ENCODE assay signal across 13 cellular contexts in genomic region chr14:61452452-61452851, GRCh38.
DNase-seq lines count a peak whose midpoint lies in the region; ATAC-seq lines count a peak whose summit lies in the region.
"Had no signal": no experiment of that assay in that cellular context is flagged by ENCODE, and none has a peak within 500 bp of the region (broad histone marks: within the 10 kb centered on the region; RNA-seq: fewer than 3 reads in every experiment).

No MANE protein-coding gene starts in this region.

- ATAC-seq in T-helper 17 cell (peak; percentile 88), GM21423 (IDR thresholded peaks at IDR 0.05; ENCODE audit: unreplicated experiment) (no peak), GM19455 (IDR thresholded peaks at IDR 0.05; ENCODE audit: unreplicated experiment) (no peak)
- ATAC-seq in activated T-cell treated with anti-CD3 and anti-CD28 coated beads, Interleukin-2, amount 50 U/mL, for 72 hours (replicated peaks in 1 of 2) = peak; percentile 93 to 95
- ATAC-seq in naive thymus-derived CD8-positive, alpha-beta T cell = peak; percentile 85 to 88
- ATAC-seq: left lung, Right ventricle myocardium inferior had no signal

- H3K36me3 ChIP-seq in CD8-positive, alpha-beta memory T cell (ENCODE audit: insufficient read depth, low read length) = peaks cover 30% of the 10 kb centered on the region
- H3K36me3 ChIP-seq: neutrophil had no signal

- peaks cover 98% of the 10 kb centered on the region for H3K4me1 ChIP-seq in CD8-positive, alpha-beta memory T cell (ENCODE audit: insufficient read depth, low read length)

- DNase-seq in CD8-positive, alpha-beta memory T cell = peak; percentile 29 to 79 (median 75)
- DNase-seq in T-helper 17 cell (peak in 1 of 3 donors; percentile 29), superior temporal gyrus (ENCODE audit: extremely low spot score) (no peak), ACHN (no peak)
- peak; percentile 71 to 77 for DNase-seq in activated T-cell treated with anti-CD3 and anti-CD28 coated beads, Interleukin-2, amount 50 U/mL, for 72 hours
- DNase-seq in naive thymus-derived CD8-positive, alpha-beta T cell = peak in 8 of 10 donors; percentile 37 to 77 (median 63)
- DNase-seq: C1 segment of cervical spinal cord, glutamatergic neuron, left lung had no signal

- peaks cover 0 to 4% of the 10 kb centered on the region in 2 donors for H3K27me3 Mint-ChIP-seq in CD8-positive, alpha-beta memory T cell
- no peaks in the 10 kb centered on the region for H3K27me3 Mint-ChIP-seq in T-helper 17 cell
- no peaks in the 10 kb centered on the region for H3K27me3 Mint-ChIP-seq in activated T-cell treated with anti-CD3 and anti-CD28 coated beads, Interleukin-2, amount 50 U/mL, for 72 hours (ENCODE audit: low read depth)
- no peaks in the 10 kb centered on the region for H3K27me3 Mint-ChIP-seq in naive thymus-derived CD8-positive, alpha-beta T cell

- no peaks in the 10 kb centered on the region for H3K27me3 ChIP-seq in CD8-positive, alpha-beta memory T cell (ENCODE audit: insufficient read depth, low read length, poor library complexity, severe bottlenecking)
- H3K27me3 ChIP-seq: left lung, neutrophil had no signal

- CTCF ChIA-PET in CD8-positive, alpha-beta memory T cell (lab: Charles Lee) = interaction anchor here (0.7 to 2.6 kb wide), 14 partner anchors 8 to 183 kb away, joined by 3 to 14 read pairs (median 4); partner anchors contain the start of genes PRKCH and TMEM30B

- H3K4me3 ChIP-seq in CD8-positive, alpha-beta memory T cell (ENCODE audit: low read length) = peak overlapping the region; percentile 48
- H3K4me3 ChIP-seq: left lung had no signal

- peak overlapping the region; percentile 12 to 84 (median 77) for H3K4me3 Mint-ChIP-seq in CD8-positive, alpha-beta memory T cell
- H3K4me3 Mint-ChIP-seq in T-helper 17 cell = peak overlapping the region; percentile 80
- H3K4me3 Mint-ChIP-seq in activated T-cell treated with anti-CD3 and anti-CD28 coated beads, Interleukin-2, amount 50 U/mL, for 72 hours = peak overlapping the region; percentile 73 to 82
- peak overlapping the region; percentile 66 to 85 (median 78) for H3K4me3 Mint-ChIP-seq in naive thymus-derived CD8-positive, alpha-beta T cell

- no peak overlapping the region for H3K27ac ChIP-seq in CD8-positive, alpha-beta memory T cell (ENCODE audit: low read depth, low read length)
- H3K27ac ChIP-seq: neutrophil had no signal

- H3K27ac Mint-ChIP-seq in CD8-positive, alpha-beta memory T cell = peak overlapping the region; percentile 76 to 98 (median 90)
- H3K27ac Mint-ChIP-seq in T-helper 17 cell = peak overlapping the region; percentile 92
- peak overlapping the region; percentile 90 for H3K27ac Mint-ChIP-seq in activated T-cell treated with anti-CD3 and anti-CD28 coated beads, Interleukin-2, amount 50 U/mL, for 72 hours
- H3K27ac Mint-ChIP-seq in naive thymus-derived CD8-positive, alpha-beta T cell = peak overlapping the region; percentile 87 to 97 (median 94)

- H3K4me1 Mint-ChIP-seq in CD8-positive, alpha-beta memory T cell = peaks cover 95 to 99% (median 98%) of the 10 kb centered on the region in 3 donors
- H3K4me1 Mint-ChIP-seq in T-helper 17 cell = peaks cover 74% of the 10 kb centered on the region
- peaks cover 100% of the 10 kb centered on the region for H3K4me1 Mint-ChIP-seq in activated T-cell treated with anti-CD3 and anti-CD28 coated beads, Interleukin-2, amount 50 U/mL, for 72 hours (ENCODE audit: low read depth)
- H3K4me1 Mint-ChIP-seq in naive thymus-derived CD8-positive, alpha-beta T cell = peaks cover 57 to 100% (median 97%) of the 10 kb centered on the region in 4 donors

- POLR2A ChIA-PET in CD8-positive, alpha-beta memory T cell (lab: Charles Lee) = interaction anchor here (0.8 to 2.8 kb wide), 8 partner anchors 49 to 172 kb away, joined by 3 to 10 read pairs (median 4); partner anchors contain the start of genes PRKCH and TMEM30B
- POLR2A ChIA-PET in naive thymus-derived CD8-positive, alpha-beta T cell (lab: Charles Lee) = interaction anchor here (0.6 to 2.3 kb wide), 23 partner anchors 8 to 310 kb away, joined by 3 to 16 read pairs (median 3); partner anchors contain the start of genes PRKCH and SNAPC1

- H3K9me3 ChIP-seq in CD8-positive, alpha-beta memory T cell (ENCODE audit: low read length) = no peaks in the 10 kb centered on the region
- no peaks in the 10 kb centered on the region for H3K9me3 ChIP-seq in T-helper 17 cell (ENCODE audit: control insufficient read depth, low read length, poor library complexity, severe bottlenecking)
- H3K9me3 ChIP-seq: left lung, neutrophil had no signal

- in situ Hi-C loops in ACHN (cut with HindIII; ENCODE audit: low pct_ligation_motif_present, low pct_unique_long_range_greater_than_20kb, low sequenced_read_pairs) = loop anchor here (25.0 kb wide), 1 partner anchor 285 kb away; no protein-coding TSS in a partner anchor

- H3K9me3 Mint-ChIP-seq in CD8-positive, alpha-beta memory T cell = peaks cover 0 to 2% (median 0%) of the 10 kb centered on the region in 5 donors
- no peaks in the 10 kb centered on the region for H3K9me3 Mint-ChIP-seq in activated T-cell treated with anti-CD3 and anti-CD28 coated beads, Interleukin-2, amount 50 U/mL, for 72 hours
- H3K9me3 Mint-ChIP-seq in naive thymus-derived CD8-positive, alpha-beta T cell = no peaks in the 10 kb centered on the region

- peaks cover 16 to 95% (median 40%) of the 10 kb centered on the region in 3 donors for H3K36me3 Mint-ChIP-seq in CD8-positive, alpha-beta memory T cell
- H3K36me3 Mint-ChIP-seq in T-helper 17 cell (ENCODE audit: low read depth) = peaks cover 18% of the 10 kb centered on the region
- H3K36me3 Mint-ChIP-seq in activated T-cell treated with anti-CD3 and anti-CD28 coated beads, Interleukin-2, amount 50 U/mL, for 72 hours (ENCODE audit: insufficient read depth in 2 of 2) = peaks cover 25 to 66% of the 10 kb centered on the region in 2 donors
- H3K36me3 Mint-ChIP-seq in naive thymus-derived CD8-positive, alpha-beta T cell = peaks cover 4 to 92% (median 40%) of the 10 kb centered on the region in 3 donors

Comparison
In these comparisons a context has a peak if more than half of its experiments do, and no peak if none do; other contexts are left out.
1. DNase-seq: peak in CD8-positive, alpha-beta memory T cell (5 of 5), activated T-cell treated with anti-CD3 and anti-CD28 coated beads, Interleukin-2, amount 50 U/mL, for 72 hours (2 of 2) and naive thymus-derived CD8-positive, alpha-beta T cell (8 of 10); none in superior temporal gyrus (single experiment) and ACHN (single experiment).
2. ATAC-seq: peak in T-helper 17 cell (single experiment), activated T-cell treated with anti-CD3 and anti-CD28 coated beads, Interleukin-2, amount 50 U/mL, for 72 hours (2 of 2) and naive thymus-derived CD8-positive, alpha-beta T cell (2 of 2); none in GM21423 (single experiment) and GM19455 (single experiment).
3. Peak in every context shown above with its lines, with median percentiles within 50 percentile points of each other: H3K27ac Mint-ChIP-seq and H3K4me3 Mint-ChIP-seq.